1 cellular context compared by ENCODE assay signal in genomic region chr2:86239326-86239725, GRCh38.
TF ChIP-seq lines count a peak whose summit lies in the region.

No MANE protein-coding gene starts in this region.

TF ChIP-seq in endothelial cell of umbilical vein, 7 proteins besides CTCF, POLR2A, EP300 and RAD21 (continued from another document):
- no peak for TF ChIP-seq EZH2 (IDR thresholded peaks at IDR 0.05; ENCODE audit: borderline replicate concordance, low read depth, low read length, severe bottlenecking)
- TF ChIP-seq JUN (IDR thresholded peaks at IDR 0.05; ENCODE audit: borderline replicate concordance, insufficient read depth, insufficient read length, low read depth), result no peak
